Comparison of ENCODE assay signal across 35 cellular contexts in genomic region chr16:8048433-8048832, GRCh38.
"Had no signal": no experiment of that assay in that cellular context is flagged by ENCODE, and none has a peak within 500 bp of the region (broad histone marks: within the 10 kb centered on the region; RNA-seq: fewer than 3 reads in every experiment).

No MANE protein-coding gene starts in this region.

- H3K36me3 Mint-ChIP-seq: activated CD8-positive, alpha-beta memory T cell treated with anti-CD3 and anti-CD28 coated beads, Interleukin-2, amount 10 ng/mL, durations not matched to agents 7 days and 5 days; activated naive CD4-positive, alpha-beta T cell treated with anti-CD3 and anti-CD28 coated beads, Interleukin-2, amount 10 ng/mL, durations not matched to agents 7 days and 5 days; activated naive CD4-positive, alpha-beta T cell treated with anti-CD3 and anti-CD28 coated beads, Interleukin-2, amount 50 U/mL, for 24 hours; activated naive CD8-positive, alpha-beta T cell; activated naive CD8-positive, alpha-beta T cell treated with anti-CD3 and anti-CD28 coated beads, Interleukin-2, amount 10 ng/mL, durations not matched to agents 7 days and 5 days; brain; T-cell had no signal

- H3K27ac ChIP-seq: ascending aorta, cardiac muscle cell, VCaP had no signal

- ATAC-seq: activated CD4-positive, alpha-beta T cell treated with anti-CD3 and anti-CD28 coated beads for 36 hours; activated CD4-positive, CD25-positive, alpha-beta regulatory T cell treated with anti-CD3 and anti-CD28 coated beads, Interleukin-2, amount 50 U/mL, for 24 hours; activated CD8-positive, alpha-beta memory T cell treated with anti-CD3 and anti-CD28 coated beads, Interleukin-2, amount 10 ng/mL, durations not matched to agents 7 days and 5 days; activated CD8-positive, alpha-beta T cell treated with anti-CD3 and anti-CD28 coated beads, Interleukin-2, amount 10 ng/mL, durations not matched to agents 7 days and 5 days; activated naive CD8-positive, alpha-beta T cell treated with anti-CD3 and anti-CD28 coated beads, Interleukin-2, amount 50 U/mL, for 24 hours; T-cell; T-helper 17 cell; WTC11 had no signal

- H3K4me1 ChIP-seq: ascending aorta had no signal

- H3K27me3 Mint-ChIP-seq: activated CD4-positive, alpha-beta memory T cell treated with anti-CD3 and anti-CD28 coated beads, Interleukin-2, amount 10 ng/mL, durations not matched to agents 7 days and 5 days; activated CD4-positive, alpha-beta T cell treated with anti-CD3 and anti-CD28 coated beads for 36 hours; activated CD4-positive, alpha-beta T cell treated with anti-CD3 and anti-CD28 coated beads, Interleukin-2, amount 10 ng/mL, durations not matched to agents 7 days and 5 days; activated CD8-positive, alpha-beta memory T cell treated with anti-CD3 and anti-CD28 coated beads, Interleukin-2, amount 10 ng/mL, durations not matched to agents 7 days and 5 days; activated naive CD4-positive, alpha-beta T cell treated with anti-CD3 and anti-CD28 coated beads, Interleukin-2, amount 10 ng/mL, durations not matched to agents 7 days and 5 days; activated naive CD4-positive, alpha-beta T cell treated with anti-CD3 and anti-CD28 coated beads, Interleukin-2, amount 50 U/mL, for 24 hours; activated naive CD8-positive, alpha-beta T cell; activated naive CD8-positive, alpha-beta T cell treated with anti-CD3 and anti-CD28 coated beads, Interleukin-2, amount 10 ng/mL, durations not matched to agents 7 days and 5 days; activated naive CD8-positive, alpha-beta T cell treated with anti-CD3 and anti-CD28 coated beads, Interleukin-2, amount 50 U/mL, for 24 hours; activated T-cell treated with anti-CD3 and anti-CD28 coated beads, Interleukin-2, amount 50 U/mL, for 24 hours; central memory CD8-positive, alpha-beta T cell; T-cell; T-helper 17 cell had no signal

- H3K4me1 Mint-ChIP-seq: activated CD4-positive, alpha-beta memory T cell treated with anti-CD3 and anti-CD28 coated beads, Interleukin-2, amount 10 ng/mL, durations not matched to agents 7 days and 5 days; activated CD4-positive, alpha-beta T cell treated with anti-CD3 and anti-CD28 coated beads for 36 hours; activated CD4-positive, alpha-beta T cell treated with anti-CD3 and anti-CD28 coated beads, Interleukin-2, amount 10 ng/mL, durations not matched to agents 7 days and 5 days; activated CD8-positive, alpha-beta memory T cell treated with anti-CD3 and anti-CD28 coated beads, Interleukin-2, amount 10 ng/mL, durations not matched to agents 7 days and 5 days; activated naive CD4-positive, alpha-beta T cell treated with anti-CD3 and anti-CD28 coated beads, Interleukin-2, amount 10 ng/mL, durations not matched to agents 7 days and 5 days; activated naive CD4-positive, alpha-beta T cell treated with anti-CD3 and anti-CD28 coated beads, Interleukin-2, amount 50 U/mL, for 24 hours; activated naive CD8-positive, alpha-beta T cell treated with anti-CD3 and anti-CD28 coated beads, Interleukin-2, amount 10 ng/mL, durations not matched to agents 7 days and 5 days; activated naive CD8-positive, alpha-beta T cell treated with anti-CD3 and anti-CD28 coated beads, Interleukin-2, amount 50 U/mL, for 24 hours; brain; central memory CD8-positive, alpha-beta T cell; T-cell; T-helper 17 cell; WTC11 had no signal

- H3K4me3 ChIP-seq: ascending aorta, cardiac muscle cell had no signal

- H3K36me3 ChIP-seq: ascending aorta, cardiac muscle cell had no signal

- H3K9me3 ChIP-seq: ascending aorta had no signal

- DNase-seq: activated CD4-positive, alpha-beta memory T cell treated with anti-CD3 and anti-CD28 coated beads, Interleukin-2, amount 10 ng/mL, durations not matched to agents 7 days and 5 days; activated CD4-positive, alpha-beta T cell treated with anti-CD3 and anti-CD28 coated beads for 1 hour; activated CD4-positive, alpha-beta T cell treated with anti-CD3 and anti-CD28 coated beads for 36 hours; activated CD4-positive, alpha-beta T cell treated with anti-CD3 and anti-CD28 coated beads for 48 hours; activated CD4-positive, alpha-beta T cell treated with anti-CD3 and anti-CD28 coated beads, Interleukin-2, amount 10 ng/mL, durations not matched to agents 7 days and 5 days; activated CD4-positive, alpha-beta T cell treated with anti-CD3 and anti-CD28 coated beads, Interleukin-2, amount 50 U/mL, for 48 hours; activated CD4-positive, CD25-positive, alpha-beta regulatory T cell; activated CD8-positive, alpha-beta memory T cell treated with anti-CD3 and anti-CD28 coated beads for 24 hours; activated CD8-positive, alpha-beta memory T cell treated with anti-CD3 and anti-CD28 coated beads, Interleukin-2, amount 10 ng/mL, durations not matched to agents 7 days and 5 days; activated CD8-positive, alpha-beta memory T cell treated with anti-CD3 and anti-CD28 coated beads, Interleukin-2, amount 50 U/mL, for 48 hours; activated CD8-positive, alpha-beta T cell treated with anti-CD3 and anti-CD28 coated beads, Interleukin-2, amount 10 ng/mL, durations not matched to agents 7 days and 5 days; activated effector memory CD4-positive, alpha-beta T cell treated with Interleukin-2 at 50 U/mL for 16 hours; activated gamma-delta T cell; activated naive CD4-positive, alpha-beta T cell treated with anti-CD3 and anti-CD28 coated beads, Interleukin-2, amount 10 ng/mL, durations not matched to agents 7 days and 5 days; activated naive CD4-positive, alpha-beta T cell treated with Interleukin-2 at 50 U/mL for 16 hours; activated naive CD8-positive, alpha-beta T cell treated with anti-CD3 and anti-CD28 coated beads, Interleukin-2, amount 10 ng/mL, durations not matched to agents 7 days and 5 days; activated naive CD8-positive, alpha-beta T cell treated with anti-CD3 and anti-CD28 coated beads, Interleukin-2, amount 50 U/mL, for 24 hours; activated T-cell treated with anti-CD3 and anti-CD28 coated beads, Interleukin-2, amount 50 U/mL, for 24 hours; activated T-cell treated with anti-CD3 and anti-CD28 coated beads, Interleukin-2, amount 50 U/mL, for 48 hours; cerebellar nuclear complex; T-cell; T-helper 17 cell; T-helper 9 cell had no signal

- H3K27me3 ChIP-seq: ascending aorta, cardiac muscle cell had no signal

- H3K4me3 Mint-ChIP-seq: activated CD4-positive, alpha-beta memory T cell treated with anti-CD3 and anti-CD28 coated beads, Interleukin-2, amount 10 ng/mL, durations not matched to agents 7 days and 5 days; activated CD4-positive, alpha-beta T cell treated with anti-CD3 and anti-CD28 coated beads for 36 hours; activated CD4-positive, alpha-beta T cell treated with anti-CD3 and anti-CD28 coated beads, Interleukin-2, amount 10 ng/mL, durations not matched to agents 7 days and 5 days; activated CD8-positive, alpha-beta memory T cell treated with anti-CD3 and anti-CD28 coated beads, Interleukin-2, amount 10 ng/mL, durations not matched to agents 7 days and 5 days; activated CD8-positive, alpha-beta T cell treated with anti-CD3 and anti-CD28 coated beads, Interleukin-2, amount 10 ng/mL, durations not matched to agents 7 days and 5 days; activated naive CD4-positive, alpha-beta T cell treated with anti-CD3 and anti-CD28 coated beads, Interleukin-2, amount 10 ng/mL, durations not matched to agents 7 days and 5 days; activated naive CD4-positive, alpha-beta T cell treated with anti-CD3 and anti-CD28 coated beads, Interleukin-2, amount 50 U/mL, for 24 hours; activated naive CD8-positive, alpha-beta T cell; activated naive CD8-positive, alpha-beta T cell treated with anti-CD3 and anti-CD28 coated beads, Interleukin-2, amount 10 ng/mL, durations not matched to agents 7 days and 5 days; activated naive CD8-positive, alpha-beta T cell treated with anti-CD3 and anti-CD28 coated beads, Interleukin-2, amount 50 U/mL, for 24 hours; activated T-cell treated with anti-CD3 and anti-CD28 coated beads, Interleukin-2, amount 50 U/mL, for 24 hours; brain; central memory CD8-positive, alpha-beta T cell; T-cell; T-helper 17 cell; WTC11 had no signal

- FAIRE-seq: bronchial epithelial cell, TTC549 had no signal

- H3K27ac Mint-ChIP-seq: activated CD4-positive, alpha-beta memory T cell treated with anti-CD3 and anti-CD28 coated beads, Interleukin-2, amount 10 ng/mL, durations not matched to agents 7 days and 5 days; activated CD4-positive, alpha-beta T cell treated with anti-CD3 and anti-CD28 coated beads for 36 hours; activated CD4-positive, alpha-beta T cell treated with anti-CD3 and anti-CD28 coated beads, Interleukin-2, amount 10 ng/mL, durations not matched to agents 7 days and 5 days; activated CD8-positive, alpha-beta memory T cell treated with anti-CD3 and anti-CD28 coated beads, Interleukin-2, amount 10 ng/mL, durations not matched to agents 7 days and 5 days; activated CD8-positive, alpha-beta T cell treated with anti-CD3 and anti-CD28 coated beads, Interleukin-2, amount 10 ng/mL, durations not matched to agents 7 days and 5 days; activated naive CD4-positive, alpha-beta T cell treated with anti-CD3 and anti-CD28 coated beads, Interleukin-2, amount 10 ng/mL, durations not matched to agents 7 days and 5 days; activated naive CD4-positive, alpha-beta T cell treated with anti-CD3 and anti-CD28 coated beads, Interleukin-2, amount 50 U/mL, for 24 hours; activated naive CD8-positive, alpha-beta T cell; activated naive CD8-positive, alpha-beta T cell treated with anti-CD3 and anti-CD28 coated beads, Interleukin-2, amount 10 ng/mL, durations not matched to agents 7 days and 5 days; activated naive CD8-positive, alpha-beta T cell treated with anti-CD3 and anti-CD28 coated beads, Interleukin-2, amount 50 U/mL, for 24 hours; activated T-cell treated with anti-CD3 and anti-CD28 coated beads, Interleukin-2, amount 50 U/mL, for 24 hours; activated T-helper 2 cell treated with anti-CD3 and anti-CD28 coated beads, Interferon-gamma antibody, Interleukin-2, Interleukin-4, amounts not matched to agents 10 μg/mL and 5 μg/mL and 100 μg/mL, durations not matched to agents 14 hours and 24 hours and 36 hours; brain; T-cell; T-helper 17 cell; WTC11 had no signal
